Comparison of ENCODE assay signal across 29 cellular contexts in genomic region chr2:3162442-3163077, GRCh38.
"Had no signal": no experiment of that assay in that cellular context is flagged by ENCODE, and none has a peak within 500 bp of the region (broad histone marks: within the 10 kb centered on the region; RNA-seq: fewer than 3 reads in every experiment).

No MANE protein-coding gene starts in this region.

- ATAC-seq: activated CD4-positive, alpha-beta T cell treated with anti-CD3 and anti-CD28 coated beads for 36 hours; activated CD8-positive, alpha-beta memory T cell treated with anti-CD3 and anti-CD28 coated beads, Interleukin-2, amount 10 ng/mL, durations not matched to agents 7 days and 5 days; activated CD8-positive, alpha-beta T cell treated with anti-CD3 and anti-CD28 coated beads, Interleukin-2, amount 10 ng/mL, durations not matched to agents 7 days and 5 days; activated naive CD8-positive, alpha-beta T cell treated with anti-CD3 and anti-CD28 coated beads, Interleukin-2, amount 50 U/mL, for 24 hours; body of pancreas; effector memory CD8-positive, alpha-beta T cell; foreskin keratinocyte; gastroesophageal sphincter; WTC11 had no signal

- H3K9me3 ChIP-seq: adrenal gland had no signal

- H3K4me3 ChIP-seq: adrenal gland, body of pancreas, esophagus muscularis mucosa, gastroesophageal sphincter had no signal

- FAIRE-seq: colon had no signal

- H3K36me3 ChIP-seq: adrenal gland, esophagus muscularis mucosa had no signal

- H3K27me3 ChIP-seq: adrenal gland, body of pancreas, esophagus muscularis mucosa, foreskin keratinocyte, gastroesophageal sphincter had no signal

- H3K4me1 ChIP-seq: adrenal gland, esophagus muscularis mucosa, foreskin keratinocyte, gastroesophageal sphincter had no signal

- H3K27ac ChIP-seq: adrenal gland, body of pancreas, esophagus muscularis mucosa, foreskin keratinocyte, gastroesophageal sphincter had no signal

- DNase-seq: activated CD4-positive, alpha-beta memory T cell treated with anti-CD3 and anti-CD28 coated beads for 36 hours; activated CD4-positive, alpha-beta T cell treated with anti-CD3 and anti-CD28 coated beads for 36 hours; activated CD4-positive, alpha-beta T cell treated with anti-CD3 and anti-CD28 coated beads, Interleukin-2, amount 10 ng/mL, durations not matched to agents 24 days and 14 days; activated CD4-positive, CD25-positive, alpha-beta regulatory T cell treated with anti-CD3 and anti-CD28 coated beads, Interleukin-2, amount 50 U/mL, for 72 hours; activated CD8-positive, alpha-beta memory T cell treated with anti-CD3 and anti-CD28 coated beads, Interleukin-2, amount 10 ng/mL, durations not matched to agents 7 days and 5 days; activated CD8-positive, alpha-beta memory T cell treated with anti-CD3 and anti-CD28 coated beads, Interleukin-2, amount 50 U/mL, for 4 hours; activated CD8-positive, alpha-beta T cell treated with anti-CD3 and anti-CD28 coated beads, Interleukin-2, amount 10 ng/mL, durations not matched to agents 7 days and 5 days; activated effector memory CD4-positive, alpha-beta T cell treated with anti-CD3 and anti-CD28 coated beads, Interleukin-2, amount 50 U/mL, for 16 hours; activated naive CD4-positive, alpha-beta T cell treated with anti-CD3 and anti-CD28 coated beads for 36 hours; activated naive CD8-positive, alpha-beta T cell treated with anti-CD3 and anti-CD28 coated beads for 36 hours; activated naive CD8-positive, alpha-beta T cell treated with anti-CD3 and anti-CD28 coated beads, Interleukin-2, amount 50 U/mL, for 24 hours; activated T-cell treated with anti-CD3 and anti-CD28 coated beads, Interleukin-2, amount 50 U/mL, for 1 hour; activated T-cell treated with anti-CD3 and anti-CD28 coated beads, Interleukin-2, amount 50 U/mL, for 48 hours; adrenal gland; amygdala; aorta; body of pancreas; caudate nucleus; cortex of kidney; dermis blood vessel endothelial cell; effector CD4-positive, alpha-beta T cell; effector memory CD8-positive, alpha-beta T cell; erythroblast; foreskin keratinocyte; T-helper 2 cell had no signal
